In genomic region chr4:147683172-147683571, GRCh38 we compare ENCODE assay signal across 8 cellular contexts. TPM values are rescaled to one million over a fixed set of nuclear protein-coding genes. Genes with fewer than 3 reads are reported as not detected.
DNase-seq lines count a peak whose midpoint lies in the region; ATAC-seq, FAIRE-seq and TF ChIP-seq lines count a peak whose summit lies in the region.

No MANE protein-coding gene starts in this region.

- TF ChIP-seq RAD21 in HepG2 (CRISPR knock-in tag; IDR thresholded peaks at IDR 0.05): no peak

- H3K9me3 ChIP-seq in AG04450 (ENCODE audit: control insufficient read depth, insufficient read depth, low read length) (peaks cover 5% of the 10 kb centered on the region; the same call in 1 of the 2 replicates), HepG2 (ENCODE audit: low read length) (no peaks in the 10 kb centered on the region), subcutaneous abdominal adipose tissue (ENCODE audit: control insufficient read depth in 5 of 5, low read length in 5 of 5) (no peaks in the 10 kb centered on the region)

- ATAC-seq in GM18498 (IDR thresholded peaks at IDR 0.05; ENCODE audit: unreplicated experiment) (peak; percentile 22), HepG2 (peak; percentile 51)

- H3K4me3 ChIP-seq in AG04450 (ENCODE audit: low read depth, low read length): peak overlapping the region; percentile 87
- peak overlapping the region; percentile 63 to 91 (median 66) for H3K4me3 ChIP-seq in HepG2 (replicated peaks in 1 of 3; ENCODE audit: insufficient read depth in 1 of 3, low read depth in 2 of 3, low read length in 3 of 3)
- peak overlapping the region; percentile 82 to 99 (median 90) for H3K4me3 ChIP-seq in subcutaneous abdominal adipose tissue (ENCODE audit: low read depth in 1 of 5, low read length in 5 of 5)

- POLR2A ChIA-PET in AG04450 (lab: Yijun Ruan, JAX) (interaction anchor here (1.2 to 1.8 kb wide), 4 partner anchors 49 to 184 kb away, joined by 3 to 8 read pairs (median 3); partner anchors contain the start of genes ARHGAP10 and TMEM184C), HepG2 (lab: Yijun Ruan, JAX) (interaction anchor here (0.8 to 2.6 kb wide), 4 partner anchors 8 to 66 kb away, joined by 3 to 29 read pairs (median 4); partner anchors contain the start of gene TMEM184C)

- DNase-seq in AG04450 (ENCODE audit: low read depth, low spot score) (no peak), RPMI8226 (peak; percentile 16), HepG2 (ENCODE audit: low spot score) (peak; percentile 12)
- no peak for DNase-seq in NK-92 treated with Interleukin-12 subunit alpha and Interleukin-12 subunit beta, amount 100 ng/mL, for 24 hours (lab: John Stamatoyannopoulos, UW)
- DNase-seq in effector CD8-positive, alpha-beta T cell (lab: John Stamatoyannopoulos, UW): no peak

- 1% methylated on average over 10 of the region's 10 CpGs for WGBS in HepG2 (ENCODE audit: low lambda C conversion rate)

- CTCF ChIA-PET in AG04450 (lab: Charles Lee) (interaction anchor here (0.5 to 9.5 kb wide), 4 partner anchors 17 to 586 kb away, joined by 3 to 113 read pairs (median 8); no protein-coding TSS in a partner anchor), HepG2 (lab: Yijun Ruan, JAX; ENCODE audit: low intra/inter-chr PET ratio, low total read pairs) (interaction anchor here (2.3 kb wide), 1 partner anchor 184 kb away, joined by 7 read pairs; no protein-coding TSS in a partner anchor)

- H4K20me1 ChIP-seq in HepG2 (ENCODE audit: insufficient read depth, low read length): no peaks in the 10 kb centered on the region

- BruUV-seq in HepG2 (replicated peaks; lab: Mats Ljungman, UMichigan): TSS peak; percentile 66

- no peak; a peak in 1 of 4 replicates for TF ChIP-seq POLR2A in HepG2 (IDR thresholded peaks at IDR 0.05; ENCODE audit: insufficient read depth in 1 of 2, low read depth in 2 of 2, low read length in 2 of 2)

- peak overlapping the region; percentile 78 for H2AFZ ChIP-seq in HepG2 (ENCODE audit: low read length)

- in situ Hi-C loops in HepG2 (cut with HindIII; ENCODE audit: extremely low pct_ligation_motif_present, low pct_unique_long_range_greater_than_20kb): no loop called here

- peaks cover 14% of the 10 kb centered on the region for H3K79me2 ChIP-seq in HepG2 (ENCODE audit: insufficient read depth, low read length)

- H3K4me1 ChIP-seq in HepG2 (ENCODE audit: insufficient read depth, low read length) (peaks cover 11% of the 10 kb centered on the region), subcutaneous abdominal adipose tissue (ENCODE audit: control insufficient read depth in 5 of 5, insufficient read depth in 5 of 5, low read length in 5 of 5) (peaks cover 0 to 24% (median 20%) of the 10 kb centered on the region in 5 donors)

- no peaks in the 10 kb centered on the region for H3K27me3 ChIP-seq in AG04450 (ENCODE audit: control insufficient read depth, insufficient read depth, low read length)
- H3K27me3 ChIP-seq in HepG2 (ENCODE audit: control insufficient read depth in 1 of 2, insufficient read depth in 2 of 2, low read length in 2 of 2): no peaks in the 10 kb centered on the region; a peak in 1 of 5 replicates
- no peaks in the 10 kb centered on the region for H3K27me3 ChIP-seq in subcutaneous abdominal adipose tissue (ENCODE audit: control insufficient read depth in 5 of 5, insufficient read depth in 4 of 5, low read length in 5 of 5)

- peak; percentile 40 for FAIRE-seq in HepG2 (lab: Jason Lieb, UNC)

- TF ChIP-seq EP300 in HepG2 (IDR thresholded peaks at IDR 0.05; ENCODE audit: low read depth in 2 of 2, low read length in 2 of 2) (no peak), HepG2 (CRISPR knock-in tag; IDR thresholded peaks at IDR 0.05; ENCODE audit: borderline replicate concordance) (no peak)

- H3K4me2 ChIP-seq in HepG2 (ENCODE audit: low read depth, low read length): peak overlapping the region; percentile 93

- TF ChIP-seq CTCF in AG04450 (IDR thresholded peaks at IDR 0.05; ENCODE audit: low read depth, low read length) (no peak), HepG2 (CRISPR knock-in tag; IDR thresholded peaks at IDR 0.05) (no peak)

- intact Hi-C loops in HepG2 (cut with micrococcal nuclease; ENCODE audit: unreplicated experiment): loop anchor here (5.0 kb wide), 1 partner anchor 66 kb away; the partner anchor contains the start of gene TMEM184C

- peaks cover 3 to 9% of the 10 kb centered on the region in 2 experiments; a peak in 3 of 5 replicates for H3K36me3 ChIP-seq in HepG2 (replicated peaks in 1 of 2; ENCODE audit: control insufficient read depth in 1 of 2, insufficient read depth in 2 of 2, low read length in 2 of 2)
- peaks cover 0 to 14% (median 7%) of the 10 kb centered on the region in 5 donors for H3K36me3 ChIP-seq in subcutaneous abdominal adipose tissue (ENCODE audit: control insufficient read depth in 5 of 5, insufficient read depth in 5 of 5, low read length in 5 of 5)

- H3K27ac ChIP-seq in AG04450 (ENCODE audit: low read depth, low read length) (peak overlapping the region; percentile 87), cingulate gyrus (ENCODE audit: low read depth, low read length) (peak overlapping the region; percentile 47), HepG2 (ENCODE audit: extremely low read length, insufficient read depth, low read length) (peak overlapping the region; percentile 79), subcutaneous abdominal adipose tissue (ENCODE audit: low read depth, low read length) (peak overlapping the region; percentile 92)

- peak overlapping the region; percentile 89 for H3K9ac ChIP-seq in HepG2 (ENCODE audit: insufficient read depth, low read depth, low read length)
- peak overlapping the region; percentile 52 to 90 (median 83) for H3K9ac ChIP-seq in subcutaneous abdominal adipose tissue (ENCODE audit: low read length in 5 of 5)

TF ChIP-seq in HepG2, 621 proteins besides CTCF, POLR2A, EP300 and RAD21 (continues in another document):
- 0 out of 2 replicates have a peak, but pooled peaks have one; percentile 4 for TF ChIP-seq MXD4 (CRISPR knock-in tag; IDR thresholded peaks at IDR 0.05)

RNA-seq across cellular contexts. Expression of gene PRMT9, which starts 0.8 kb away (rescaled TPM):
- polyA plus RNA-seq in AG04450 (2011; rRNA removed): 9.4 and 12.4 TPM in 2 replicates
- polyA minus RNA-seq in AG04450 (2011; rRNA and poly(A)+ RNA removed): 5.1 and 10.8 TPM in 2 replicates
- 9.7 and 10.4 TPM in 2 replicates for total RNA-seq in HepG2 (2016; rRNA removed; fragmentation: Illumina TruSeq; extraction: Trizol)
- 3.1 and 3.6 TPM in 2 replicates for total RNA-seq in HepG2 (2016; cell fraction: cytosol; rRNA removed; fragmentation: Illumina TruSeq; extraction: Trizol; ENCODE audit: low read depth)
- total RNA-seq in HepG2 (2016; cell fraction: insoluble cytoplasmic fraction; rRNA removed; fragmentation: Illumina TruSeq; extraction: Trizol): 9.9 and 11.2 TPM in 2 replicates
- total RNA-seq in HepG2 (2016; cell fraction: membrane; rRNA removed; fragmentation: Illumina TruSeq; extraction: Trizol): 2.8 and 3.2 TPM in 2 replicates
- total RNA-seq in HepG2 (2016; cell fraction: nucleus; rRNA removed; fragmentation: Illumina TruSeq; extraction: Trizol): 12.5 and 12.6 TPM in 2 replicates
- polyA plus RNA-seq in HepG2 (2011; rRNA removed): 3.7 and 4.0 TPM in 2 replicates
- 1.2 and 2.5 TPM in 2 replicates for polyA plus RNA-seq in HepG2 (2011; cell fraction: cytosol; rRNA removed)
- polyA plus RNA-seq in HepG2 (2011; cell fraction: nucleus; rRNA removed): 2.8 and 4.5 TPM in 2 replicates
- polyA plus RNA-seq in HepG2 (2012): 3.5 and 4.1 TPM in 2 replicates
- polyA plus RNA-seq in HepG2 (2016; cell fraction: cytosol; fragmentation: Illumina TruSeq; extraction: Trizol; ENCODE audit: low read depth): 0.33 and 0.40 TPM in 2 replicates
- polyA plus RNA-seq in HepG2 (2016; cell fraction: insoluble cytoplasmic fraction; fragmentation: Illumina TruSeq; extraction: Trizol; ENCODE audit: low read depth): 5.2 and 6.1 TPM in 2 replicates
- polyA plus RNA-seq in HepG2 (2016; cell fraction: membrane; fragmentation: Illumina TruSeq; extraction: Trizol; ENCODE audit: low read depth): 0.41 and 0.50 TPM in 2 replicates
- polyA plus RNA-seq in HepG2 (2016; cell fraction: nucleus; fragmentation: Illumina TruSeq; extraction: Trizol; ENCODE audit: insufficient read depth, low read depth): 7.4 and 9.8 TPM in 2 replicates
- polyA minus RNA-seq in HepG2 (2011; rRNA and poly(A)+ RNA removed; ENCODE audit: low replicate concordance): 2.7 and 5.3 TPM in 2 replicates
- polyA minus RNA-seq in HepG2 (2011; cell fraction: cytosol; rRNA and poly(A)+ RNA removed): 2.8 and 3.5 TPM in 2 replicates
- 10.4 and 14.0 TPM in 2 replicates for polyA minus RNA-seq in HepG2 (2011; cell fraction: nucleus; rRNA and poly(A)+ RNA removed)

RNA-seq across cellular contexts. Expression of gene ARHGAP10, which starts 48.7 kb away (rescaled TPM):
- polyA plus RNA-seq in AG04450 (2011; rRNA removed): 29.3 and 31.1 TPM in 2 replicates
- 33.4 and 41.6 TPM in 2 replicates for polyA minus RNA-seq in AG04450 (2011; rRNA and poly(A)+ RNA removed)
- 1.6 TPM in 2 replicates for total RNA-seq in HepG2 (2016; rRNA removed; fragmentation: Illumina TruSeq; extraction: Trizol)
- 2.0 and 2.5 TPM in 2 replicates for total RNA-seq in HepG2 (2016; cell fraction: cytosol; rRNA removed; fragmentation: Illumina TruSeq; extraction: Trizol; ENCODE audit: low read depth)
- 1.8 and 1.9 TPM in 2 replicates for total RNA-seq in HepG2 (2016; cell fraction: insoluble cytoplasmic fraction; rRNA removed; fragmentation: Illumina TruSeq; extraction: Trizol)
- 1.4 TPM in 2 replicates for total RNA-seq in HepG2 (2016; cell fraction: membrane; rRNA removed; fragmentation: Illumina TruSeq; extraction: Trizol)
- total RNA-seq in HepG2 (2016; cell fraction: nucleus; rRNA removed; fragmentation: Illumina TruSeq; extraction: Trizol): 3.0 and 3.3 TPM in 2 replicates
- 0.39 and 0.45 TPM in 2 replicates for polyA plus RNA-seq in HepG2 (2011; rRNA removed)
- 0.25 and 0.41 TPM in 2 replicates for polyA plus RNA-seq in HepG2 (2011; cell fraction: cytosol; rRNA removed)
- polyA plus RNA-seq in HepG2 (2011; cell fraction: nucleus; rRNA removed): 0.45 and 0.52 TPM in 2 replicates
- 0.28 and 0.37 TPM in 2 replicates for polyA plus RNA-seq in HepG2 (2012)
- polyA plus RNA-seq in HepG2 (2016; cell fraction: cytosol; fragmentation: Illumina TruSeq; extraction: Trizol; ENCODE audit: low read depth): 0.10 and 0.16 TPM in 2 replicates
- 1.3 and 1.4 TPM in 2 replicates for polyA plus RNA-seq in HepG2 (2016; cell fraction: insoluble cytoplasmic fraction; fragmentation: Illumina TruSeq; extraction: Trizol; ENCODE audit: low read depth)
- polyA plus RNA-seq in HepG2 (2016; cell fraction: membrane; fragmentation: Illumina TruSeq; extraction: Trizol; ENCODE audit: low read depth): 0.26 and 0.31 TPM in 2 replicates
- polyA plus RNA-seq in HepG2 (2016; cell fraction: nucleus; fragmentation: Illumina TruSeq; extraction: Trizol; ENCODE audit: insufficient read depth, low read depth): 1.0 and 1.2 TPM in 2 replicates
- polyA minus RNA-seq in HepG2 (2011; rRNA and poly(A)+ RNA removed; ENCODE audit: low replicate concordance): 0.66 and 10.5 TPM in 2 replicates
- polyA minus RNA-seq in HepG2 (2011; cell fraction: cytosol; rRNA and poly(A)+ RNA removed): 0.53 and 0.59 TPM in 2 replicates
- 1.7 and 3.1 TPM in 2 replicates for polyA minus RNA-seq in HepG2 (2011; cell fraction: nucleus; rRNA and poly(A)+ RNA removed)

Comparison
In these comparisons a context has a peak if more than half of its experiments do, and no peak if none do; other contexts are left out.
1. DNase-seq: peak in RPMI8226 (single experiment) and HepG2 (single experiment); none in AG04450 (single experiment), NK-92 treated with Interleukin-12 subunit alpha and Interleukin-12 subunit beta, amount 100 ng/mL, for 24 hours (single experiment) and effector CD8-positive, alpha-beta T cell (single experiment).
2. RNA of gene ARHGAP10, which starts 48.7 kb away (polyA plus RNA-seq): 29.3 to 31.1 TPM in AG04450; 0.10 to 1.4 TPM in HepG2; every median in the first group is over 10 times any median in the second.
3. Peak in every context shown above with its lines, with median percentiles within 50 percentile points of each other: H3K27ac ChIP-seq and H3K4me3 ChIP-seq.